8 cellular contexts compared by ENCODE assay signal in genomic region chr1:174999216-174999925, GRCh38. TPM values are rescaled to one million over a fixed set of nuclear protein-coding genes. Genes with fewer than 3 reads are reported as not detected.
DNase-seq lines count a peak whose midpoint lies in the region; ATAC-seq, FAIRE-seq and TF ChIP-seq lines count a peak whose summit lies in the region.

No MANE protein-coding gene starts in this region.

- peak; percentile 76 for FAIRE-seq in keratinocyte (lab: Jason Lieb, UNC)

- peak overlapping the region; percentile 91 for H3K4me2 ChIP-seq in keratinocyte (ENCODE audit: control insufficient read depth, extremely low read depth, insufficient read depth, low read depth, low read length)

- H3K4me1 ChIP-seq in keratinocyte (ENCODE audit: control insufficient read depth, extremely low read depth, insufficient read depth, low read length) = peaks cover 39% of the 10 kb centered on the region

- peak; percentile 99 for DNase-seq in Ammon's horn (ENCODE audit: low spot score)
- DNase-seq in NCI-H446 (lab: John Stamatoyannopoulos, UW) = peak; percentile 98 to 100
- peak; percentile 98 for DNase-seq in cerebellum (ENCODE audit: low spot score)
- DNase-seq in keratinocyte (ENCODE audit: low read depth, low spot score) = peak; percentile 76
- DNase-seq in stimulated activated CD4-positive, alpha-beta T cell treated with anti-CD3 and anti-CD28 coated beads, Interleukin-12 subunit alpha, Interleukin-12 subunit beta, amount 100 ng/mL, for 48 hours (ENCODE audit: low read depth in 2 of 3, low spot score in 1 of 3) = peak; percentile 91 to 96 (median 95)

- H3K27me3 ChIP-seq in keratinocyte (ENCODE audit: control insufficient read depth, extremely low read depth, insufficient read depth, low read length) = no peaks in the 10 kb centered on the region

- ATAC-seq in HG03354 (IDR thresholded peaks at IDR 0.05; ENCODE audit: poor library complexity, severe bottlenecking, unreplicated experiment) = peak; percentile 82
- ATAC-seq in activated CD4-positive, CD25-positive, alpha-beta regulatory T cell treated with anti-CD3 and anti-CD28 coated beads, Interleukin-2, amount 50 U/mL, for 24 hours = peak; percentile 85 to 86

- peak overlapping the region; percentile 100 for H3K27ac ChIP-seq in keratinocyte (ENCODE audit: control insufficient read depth, insufficient read depth, low read length)

- no peaks in the 10 kb centered on the region for H4K20me1 ChIP-seq in keratinocyte (ENCODE audit: control insufficient read depth, extremely low read depth, insufficient read depth, low read length)

- dilution Hi-C loops in keratinocyte (cut with MboI; ENCODE audit: extremely low pct_ligation_motif_present, low sequenced_read_pairs) = no loop called here

- no peaks in the 10 kb centered on the region for H3K9me3 ChIP-seq in keratinocyte (ENCODE audit: control insufficient read depth, low read depth, low read length)

- H3K79me2 ChIP-seq in keratinocyte (ENCODE audit: control insufficient read depth, insufficient read depth, low read length) = peaks cover 45% of the 10 kb centered on the region

- H3K36me3 ChIP-seq in keratinocyte (ENCODE audit: control insufficient read depth in 2 of 2, extremely low read depth in 1 of 2, insufficient read depth in 2 of 2, low read length in 2 of 2) = no peaks in the 10 kb centered on the region

- peak overlapping the region; percentile 99 for H2AFZ ChIP-seq in keratinocyte (ENCODE audit: control insufficient read depth, low read length)

- peaks cover 3% of the 10 kb centered on the region for H3K9me1 ChIP-seq in keratinocyte (ENCODE audit: control insufficient read depth, extremely low read depth, insufficient read depth, low read length)

- TF ChIP-seq POLR2A in GM19099 (IDR thresholded peaks at IDR 0.05; ENCODE audit: extremely low read depth, insufficient read length, low read depth) = peak; percentile 96

- peak overlapping the region; percentile 100 for H3K9ac ChIP-seq in keratinocyte (ENCODE audit: control insufficient read depth, extremely low read depth, insufficient read depth, low read length)

- no peak for TF ChIP-seq CTCF in keratinocyte (optimal IDR thresholded peaks at IDR 0.05 in 1 of 3, IDR thresholded peaks at IDR 0.05 in 1 of 3, conservative IDR thresholded peaks at IDR 0.05 in 1 of 3; ENCODE audit: extremely low read depth in 1 of 3, insufficient read depth in 2 of 3, low read length in 3 of 3)

- H3K4me3 ChIP-seq in keratinocyte (ENCODE audit: control insufficient read depth in 2 of 3, extremely low read depth in 1 of 3, insufficient read depth in 2 of 3, low read depth in 1 of 3, low read length in 3 of 3) = peak overlapping the region; percentile 75 to 97 (median 96)

RNA-seq across cellular contexts. Expression of gene CACYBP, which starts 0.4 kb away (rescaled TPM):
- total RNA-seq in cerebellum = 122 TPM
- polyA plus RNA-seq in keratinocyte = 18.3 to 67.8 TPM (median 59.3 TPM) in 3 replicates
- polyA plus RNA-seq in keratinocyte (2011; ENCODE audit: low read depth) = 55.6 TPM
- 35.6 and 38.3 TPM in 2 replicates for polyA plus RNA-seq in keratinocyte (2011; cell fraction: cytosol; rRNA removed)
- 21.7 and 26.4 TPM in 2 replicates for polyA plus RNA-seq in keratinocyte (2011; cell fraction: nucleus; rRNA removed)
- polyA plus RNA-seq in keratinocyte (2012; ENCODE audit: low replicate concordance) = 48.4 and 104 TPM in 2 replicates
- polyA minus RNA-seq in keratinocyte = 1.4 to 12.3 TPM (median 3.2 TPM) in 3 replicates
- polyA minus RNA-seq in keratinocyte (2011; cell fraction: cytosol; rRNA and poly(A)+ RNA removed) = 12.3 TPM
- 2.6 and 13.3 TPM in 2 replicates for polyA minus RNA-seq in keratinocyte (2011; cell fraction: nucleus; rRNA and poly(A)+ RNA removed)

RNA-seq across cellular contexts. Expression of gene MRPS14, which starts 23.9 kb away (rescaled TPM):
- 41.5 TPM for total RNA-seq in cerebellum
- 19.2 to 35.2 TPM (median 25.4 TPM) in 3 replicates for polyA plus RNA-seq in keratinocyte
- 11.9 TPM for polyA plus RNA-seq in keratinocyte (2011; ENCODE audit: low read depth)
- polyA plus RNA-seq in keratinocyte (2011; cell fraction: cytosol; rRNA removed) = 19.6 and 26.5 TPM in 2 replicates
- polyA plus RNA-seq in keratinocyte (2011; cell fraction: nucleus; rRNA removed) = 18.2 and 21.3 TPM in 2 replicates
- 22.6 and 23.2 TPM in 2 replicates for polyA plus RNA-seq in keratinocyte (2012; ENCODE audit: low replicate concordance)
- 3.5 to 12.2 TPM (median 9.6 TPM) in 3 replicates for polyA minus RNA-seq in keratinocyte
- polyA minus RNA-seq in keratinocyte (2011; cell fraction: cytosol; rRNA and poly(A)+ RNA removed) = 4.6 TPM
- 3.2 and 5.4 TPM in 2 replicates for polyA minus RNA-seq in keratinocyte (2011; cell fraction: nucleus; rRNA and poly(A)+ RNA removed)

Comparison
In these comparisons a context has a peak if more than half of its experiments do, and no peak if none do; other contexts are left out.
1. Peak in every context shown above with its lines: DNase-seq, ATAC-seq, H3K4me3 ChIP-seq and H3K27ac ChIP-seq.